Comparison of ENCODE assay signal across 9 cellular contexts in the genomic region with DNA sequence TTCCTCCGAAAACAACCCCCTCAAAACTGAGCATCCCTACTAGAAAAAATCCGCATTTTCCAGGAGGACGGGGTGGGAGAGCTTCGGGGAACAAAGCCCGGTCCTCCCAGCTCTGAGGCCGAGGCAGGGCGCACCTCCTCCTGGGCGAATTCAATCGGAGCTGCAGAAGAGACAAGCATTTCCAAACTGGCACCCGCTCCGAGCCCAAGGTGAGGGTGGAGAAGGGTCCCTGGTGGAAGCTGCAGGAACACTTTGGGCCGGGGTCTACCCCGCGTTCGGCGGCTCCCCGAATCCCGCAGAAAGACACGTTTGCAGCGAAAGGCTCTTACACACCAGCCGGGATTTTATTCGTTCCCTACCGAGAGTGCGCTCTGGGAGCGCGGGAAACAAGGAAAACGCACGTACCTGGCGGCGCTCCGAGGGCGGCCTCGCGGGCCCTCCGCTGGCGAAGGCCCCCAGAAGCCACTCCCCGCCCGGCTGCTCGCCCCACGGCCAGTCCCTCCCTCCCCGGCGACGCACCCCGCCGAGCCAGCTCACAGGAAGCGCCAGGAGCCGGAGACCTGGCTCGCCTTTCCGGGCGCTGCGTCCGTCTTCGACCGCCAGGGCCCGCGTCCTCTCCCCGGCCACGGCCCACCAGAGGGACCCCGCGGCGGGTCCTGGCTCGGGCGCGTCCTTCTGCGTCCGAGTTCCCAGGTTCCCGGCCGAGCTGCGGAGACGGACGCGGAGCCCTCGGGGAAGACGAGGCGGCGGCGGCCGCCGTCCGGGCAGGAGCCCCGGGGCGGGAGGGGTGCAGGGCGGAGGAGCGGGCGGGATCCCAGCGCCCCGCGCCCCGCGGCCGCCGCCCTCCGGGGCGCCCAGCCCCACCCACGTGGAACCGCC. TPM values are rescaled to one million over a fixed set of nuclear protein-coding genes. Genes with fewer than 3 reads are reported as not detected.
DNase-seq lines count a peak whose midpoint lies in the region; ATAC-seq and TF ChIP-seq lines count a peak whose summit lies in the region.
"Had no signal": no experiment of that assay in that cellular context is flagged by ENCODE, and none has a peak within 500 bp of the region (broad histone marks: within the 10 kb centered on the region; RNA-seq: fewer than 3 reads in every experiment).

No MANE protein-coding gene starts in this region.

- DNase-seq in BJ (ENCODE audit: low read depth) (no peak), NCI-H460 (ENCODE audit: extremely low read depth, low read depth) (peak; percentile 81), epithelial cell of prostate (ENCODE audit: low read depth, low spot score) (peak; percentile 55), mucosa of descending colon (peak; percentile 77 to 93 (median 92))
- DNase-seq in activated CD8-positive, alpha-beta memory T cell treated with anti-CD3 and anti-CD28 coated beads for 48 hours (ENCODE audit: low read depth in 2 of 3, low spot score in 2 of 3): peak; percentile 31 to 50 (median 35)
- peak; percentile 76 to 79 for DNase-seq in stimulated activated naive CD8-positive, alpha-beta T cell treated with anti-CD3 and anti-CD28 coated beads, Interleukin-15, amount 100 ng/mL, for 72 hours

- H3K4me3 ChIP-seq in BJ (ENCODE audit: low read depth, low read length) (peak overlapping the region; percentile 59), mucosa of descending colon (peak overlapping the region; percentile 64)

- no peaks in the 10 kb centered on the region for H3K27me3 ChIP-seq in BJ (ENCODE audit: control insufficient read depth, insufficient read depth, low read length)

- peaks cover 18% of the 10 kb centered on the region for H3K4me1 ChIP-seq in mucosa of descending colon (ENCODE audit: low read depth)

- no peak overlapping the region for H3K27ac Mint-ChIP-seq in stimulated activated naive CD8-positive, alpha-beta T cell treated with anti-CD3 and anti-CD28 coated beads, Interleukin-15, amount 100 ng/mL, for 72 hours

- peaks cover 41% of the 10 kb centered on the region for H3K4me1 Mint-ChIP-seq in stimulated activated naive CD8-positive, alpha-beta T cell treated with anti-CD3 and anti-CD28 coated beads, Interleukin-15, amount 100 ng/mL, for 72 hours

- ATAC-seq in GM18909 (IDR thresholded peaks at IDR 0.05; ENCODE audit: poor library complexity, unreplicated experiment): peak; percentile 47
- peak; percentile 38 for ATAC-seq in HG03103 (IDR thresholded peaks at IDR 0.05; ENCODE audit: low read depth, unreplicated experiment)
- ATAC-seq in mucosa of descending colon: peak; percentile 76
- peak; percentile 72 for ATAC-seq in stimulated activated naive CD8-positive, alpha-beta T cell treated with anti-CD3 and anti-CD28 coated beads, Interleukin-15, amount 100 ng/mL, for 72 hours

- H3K36me3 ChIP-seq in BJ (ENCODE audit: control insufficient read depth, insufficient read depth, low read length) (no peaks in the 10 kb centered on the region; the same call in none of the 2 replicates), mucosa of descending colon (ENCODE audit: low read depth) (no peaks in the 10 kb centered on the region)

- CTCF ChIA-PET in BJ (lab: Yijun Ruan, JAX): interaction anchor here (0.9 kb wide), 1 partner anchor 40 kb away, joined by 3 read pairs; no protein-coding TSS in a partner anchor

- peaks cover 86% of the 10 kb centered on the region for H3K27me3 Mint-ChIP-seq in stimulated activated naive CD8-positive, alpha-beta T cell treated with anti-CD3 and anti-CD28 coated beads, Interleukin-15, amount 100 ng/mL, for 72 hours

- H3K9me3 ChIP-seq in mucosa of descending colon: no peaks in the 10 kb centered on the region

- peak overlapping the region; percentile 73 to 83 for H3K4me3 Mint-ChIP-seq in stimulated activated naive CD8-positive, alpha-beta T cell treated with anti-CD3 and anti-CD28 coated beads, Interleukin-15, amount 100 ng/mL, for 72 hours

- no peaks in the 10 kb centered on the region for H3K9me3 Mint-ChIP-seq in stimulated activated naive CD8-positive, alpha-beta T cell treated with anti-CD3 and anti-CD28 coated beads, Interleukin-15, amount 100 ng/mL, for 72 hours

- intact Hi-C loops in mucosa of descending colon (cut with DNase I, micrococcal nuclease): no loop called here

- peak overlapping the region; percentile 94 for H3K27ac ChIP-seq in epithelial cell of prostate

- POLR2A ChIA-PET in BJ (lab: Charles Lee): no interaction called here

- TF ChIP-seq CTCF in BJ (IDR thresholded peaks at IDR 0.05; ENCODE audit: insufficient read depth, low read depth, low read length) (peak; percentile 32; the same call in 1 of the 2 replicates), mucosa of descending colon (IDR thresholded peaks at IDR 0.05) (peak; percentile 8)

RNA-seq across cellular contexts. Expression of gene BAHCC1, which starts 49.8 kb away (rescaled TPM):
- 2.3 and 3.1 TPM in 2 replicates for polyA plus RNA-seq in BJ (2011; rRNA removed)
- polyA minus RNA-seq in BJ (2011; rRNA and poly(A)+ RNA removed): 2.9 and 3.4 TPM in 2 replicates
- 6.0 and 6.7 TPM in 2 replicates for total RNA-seq in NCI-H460 (2014; rRNA removed; shearing (Covaris generic))
- 12.5 and 13.5 TPM in 2 replicates for polyA plus RNA-seq in NCI-H460 (2014; cell fraction: nucleus; rRNA removed)
- total RNA-seq in mucosa of descending colon: 10 to 100 TPM; 14.0 to 27.4 (median 16.5) TPM
- total RNA-seq: activated CD8-positive, alpha-beta memory T cell treated with anti-CD3 and anti-CD28 coated beads for 36 hours had no signal

RNA-seq across cellular contexts. Expression of gene SLC38A10, which starts 50.3 kb away (rescaled TPM):
- 34.6 and 55.4 TPM in 2 replicates for polyA plus RNA-seq in BJ (2011; rRNA removed)
- 49.8 and 63.7 TPM in 2 replicates for polyA minus RNA-seq in BJ (2011; rRNA and poly(A)+ RNA removed)
- total RNA-seq in NCI-H460 (2014; rRNA removed; shearing (Covaris generic)): 41.8 and 49.3 TPM in 2 replicates
- 118 and 138 TPM in 2 replicates for polyA plus RNA-seq in NCI-H460 (2014; cell fraction: nucleus; rRNA removed)
- total RNA-seq in mucosa of descending colon: 10 to 100 TPM; 77.0 to 95.3 (median 94.0) TPM
